ENCODE assay signal across 10 cellular contexts in genomic region chr1:47361380-47361779, GRCh38. TPM values are rescaled to one million over a fixed set of nuclear protein-coding genes. Genes with fewer than 3 reads are reported as not detected.
"Had no signal": no experiment of that assay in that cellular context is flagged by ENCODE, and none has a peak within 500 bp of the region (broad histone marks: within the 10 kb centered on the region; RNA-seq: fewer than 3 reads in every experiment).

No MANE protein-coding gene starts in this region.

- H3K4me2 ChIP-seq: KMS-11 had no signal

- DNase-seq: IMR-90, KBM-7, KG1 had no signal

- FAIRE-seq: HepG2, HTR-8/SVneo had no signal

- H3K9ac ChIP-seq: KMS-11 had no signal

- ATAC-seq: HepG2 had no signal

- H3K27ac ChIP-seq: HL-60, KMS-11 had no signal

RNA-seq across cellular contexts. Expression of gene FOXE3, which starts 54.7 kb away (rescaled TPM):
- total RNA-seq: HepG2, HT-29, HT1080, IMR-90 had no signal
- polyA plus RNA-seq: HepG2, IgD-negative memory B cell had no signal
